7 cellular contexts compared by ENCODE assay signal in genomic region chr19:1884291-1884718, GRCh38. TPM values are rescaled to one million over a fixed set of nuclear protein-coding genes. Genes with fewer than 3 reads are reported as not detected.
DNase-seq lines count a peak whose midpoint lies in the region; ATAC-seq and TF ChIP-seq lines count a peak whose summit lies in the region.

No MANE protein-coding gene starts in this region.

- H4K20me1 ChIP-seq in IMR-90 (ENCODE audit: insufficient read depth, low read length): peaks cover 46% of the 10 kb centered on the region

- H3K4me1 Mint-ChIP-seq in stimulated activated naive CD8-positive, alpha-beta T cell treated with anti-CD3 and anti-CD28 coated beads, Interleukin-15, amount 100 ng/mL, for 72 hours: peaks cover 55% of the 10 kb centered on the region

- 15% methylated on average over 4 of the region's 11 CpGs; no CpG with 5 or more reads in 1 of the 2 experiments for WGBS in IMR-90 (ENCODE audit: extremely low coverage in 2 of 2, insufficient read length in 1 of 2), 2 experiments

- H3K27ac ChIP-seq in IMR-90 (ENCODE audit: insufficient read depth, low read length): peak overlapping the region; percentile 89
- no peak overlapping the region for H3K27ac ChIP-seq in iPS-20b (ENCODE audit: low read length)

- H3K36me3 ChIP-seq in IMR-90 (ENCODE audit: control insufficient read depth, insufficient read depth, low read length) (peaks cover 12% of the 10 kb centered on the region; the same call in 1 of the 2 replicates), iPS-20b (ENCODE audit: insufficient read depth, low read depth, low read length) (no peaks in the 10 kb centered on the region)

- peak overlapping the region; percentile 99 for H2AK9ac ChIP-seq in IMR-90 (replicated peaks; ENCODE audit: low read depth, low read length, poor library complexity)

- H3K9ac ChIP-seq in IMR-90 (ENCODE audit: low read depth, low read length): peak overlapping the region; percentile 97
- peak overlapping the region; percentile 72 for H3K9ac ChIP-seq in iPS-20b (ENCODE audit: low read depth, low read length)

- H3K9me3 Mint-ChIP-seq in stimulated activated naive CD8-positive, alpha-beta T cell treated with anti-CD3 and anti-CD28 coated beads, Interleukin-15, amount 100 ng/mL, for 72 hours: no peaks in the 10 kb centered on the region

- peak overlapping the region; percentile 63 for H3K14ac ChIP-seq in IMR-90 (replicated peaks; ENCODE audit: low read depth, low read length)

- intact Hi-C loops in IMR-90 (cut with micrococcal nuclease): no loop called here

- TF ChIP-seq CTCF in IMR-90 (conservative IDR thresholded peaks at IDR 0.05; ENCODE audit: low read depth, low read length): no peak

- no peak overlapping the region for H4K91ac ChIP-seq in IMR-90 (ENCODE audit: insufficient read depth, low read depth, low read length)

- peak overlapping the region; percentile 96 to 97 for H3K4me3 Mint-ChIP-seq in stimulated activated naive CD8-positive, alpha-beta T cell treated with anti-CD3 and anti-CD28 coated beads, Interleukin-15, amount 100 ng/mL, for 72 hours

- no peak overlapping the region for H4K5ac ChIP-seq in IMR-90 (ENCODE audit: low read depth, low read length)

- peak overlapping the region; percentile 69 for H2AFZ ChIP-seq in IMR-90 (replicated peaks; ENCODE audit: low read length, poor library complexity)

- POLR2A ChIA-PET in IMR-90 (lab: Charles Lee; ENCODE audit: unreplicated experiment): no interaction called here

- H3K4me2 ChIP-seq in IMR-90 (ENCODE audit: low read depth, low read length): peak overlapping the region; percentile 99

- no peak overlapping the region; a peak in 1 of 4 replicates for H4K8ac ChIP-seq in IMR-90 (ENCODE audit: low read depth in 2 of 2, low read length in 2 of 2)

- in situ Hi-C loops in IMR-90 (cut with MboI; ENCODE audit: low sequenced_read_pairs): no loop called here

- no peak overlapping the region for H2BK15ac ChIP-seq in IMR-90 (ENCODE audit: low read depth, low read length)

- no peak for DNase-seq in IMR-90
- DNase-seq in activated gamma-delta T cell treated with anti-CD3 and anti-CD28 coated beads, Interleukin-2, amount 50 U/mL, for 16 hours (ENCODE audit: low read depth): peak; percentile 65
- peak in 1 of 2 donors; percentile 41 for DNase-seq in stimulated activated naive CD8-positive, alpha-beta T cell treated with anti-CD3 and anti-CD28 coated beads, Interleukin-15, amount 100 ng/mL, for 72 hours
- DNase-seq in NCI-H2227 (lab: John Stamatoyannopoulos, UW; ENCODE audit: unreplicated experiment): no peak
- no peak for DNase-seq in HCEC 1CT

- H3K27ac Mint-ChIP-seq in stimulated activated naive CD8-positive, alpha-beta T cell treated with anti-CD3 and anti-CD28 coated beads, Interleukin-15, amount 100 ng/mL, for 72 hours: peak overlapping the region; percentile 96 to 97

- H3K4me3 ChIP-seq in IMR-90 (ENCODE audit: insufficient read depth, low read depth, low read length) (peak overlapping the region; percentile 99), iPS-20b (ENCODE audit: low read length) (peak overlapping the region; percentile 82)

- H2BK20ac ChIP-seq in IMR-90 (ENCODE audit: low read depth, low read length): no peak overlapping the region

- no peak for TF ChIP-seq POLR2A in IMR-90 (IDR thresholded peaks at IDR 0.05; ENCODE audit: low read depth, low read length)

- dilution Hi-C loops in IMR-90 (cut with HindIII; ENCODE audit: low sequenced_read_pairs, unreplicated experiment): no loop called here

- CTCF ChIA-PET in IMR-90 (lab: Yijun Ruan, JAX): no interaction called here

- H3K27me3 ChIP-seq in IMR-90 (ENCODE audit: control insufficient read depth, insufficient read depth, low read length): no peaks in the 10 kb centered on the region
- no peaks in the 10 kb centered on the region for H3K27me3 ChIP-seq in iPS-20b (ENCODE audit: insufficient read depth, low read length)

- H3K4ac ChIP-seq in IMR-90 (ENCODE audit: low read depth, low read length): peak overlapping the region; percentile 66

- no peak for TF ChIP-seq RAD21 in IMR-90 (IDR thresholded peaks at IDR 0.05; ENCODE audit: low read length)

- H3K56ac ChIP-seq in IMR-90 (ENCODE audit: extremely low read depth, insufficient read depth, low read length): no peak overlapping the region

- no peak; the same call in 1 of the 2 replicates for ATAC-seq in IMR-90 (ENCODE audit: low read depth)
- ATAC-seq in stimulated activated naive CD8-positive, alpha-beta T cell treated with anti-CD3 and anti-CD28 coated beads, Interleukin-15, amount 100 ng/mL, for 72 hours: peak; percentile 8
- no peak for ATAC-seq in GM19452 (IDR thresholded peaks at IDR 0.05; ENCODE audit: unreplicated experiment)

- H3K27me3 Mint-ChIP-seq in stimulated activated naive CD8-positive, alpha-beta T cell treated with anti-CD3 and anti-CD28 coated beads, Interleukin-15, amount 100 ng/mL, for 72 hours: no peaks in the 10 kb centered on the region

- peaks cover 24% of the 10 kb centered on the region for H3K4me1 ChIP-seq in IMR-90 (ENCODE audit: control insufficient read depth, insufficient read depth, low read length)
- H3K4me1 ChIP-seq in iPS-20b (ENCODE audit: insufficient read depth, low read length): peaks cover 6% of the 10 kb centered on the region; the same call in 1 of the 2 replicates

- peaks cover 18% of the 10 kb centered on the region for H3K9me1 ChIP-seq in IMR-90 (ENCODE audit: insufficient read depth, low read length)

- H3K18ac ChIP-seq in IMR-90 (ENCODE audit: low read depth, low read length): no peak overlapping the region

- H2BK5ac ChIP-seq in IMR-90 (ENCODE audit: low read depth, low read length, poor library complexity, severe bottlenecking): no peak overlapping the region

- H3K23ac ChIP-seq in IMR-90 (ENCODE audit: low read depth, low read length): peak overlapping the region; percentile 92

- H2AK5ac ChIP-seq in IMR-90 (ENCODE audit: low read depth, low read length): peak overlapping the region; percentile 85; the same call in 1 of the 2 replicates

- no peaks in the 10 kb centered on the region for H3K9me3 ChIP-seq in IMR-90 (ENCODE audit: control insufficient read depth, insufficient read depth, low read length)
- no peaks in the 10 kb centered on the region for H3K9me3 ChIP-seq in iPS-20b (ENCODE audit: insufficient read depth, low read depth, low read length)

- H2BK120ac ChIP-seq in IMR-90 (ENCODE audit: low read depth, low read length): no peak overlapping the region

- no TSS peak for BruUV-seq in IMR-90 (replicated peaks; lab: Mats Ljungman, UMichigan)

- H3K79me1 ChIP-seq in IMR-90 (ENCODE audit: low read depth in 1 of 2, low read length in 2 of 2): peaks cover 4 to 44% of the 10 kb centered on the region in 2 experiments

TF ChIP-seq in IMR-90, 13 proteins besides CTCF, POLR2A, EP300 and RAD21 (continues in another document):
- no peak for TF ChIP-seq RCOR1 (IDR thresholded peaks at IDR 0.05; ENCODE audit: insufficient replicate concordance, low read length)
- TF ChIP-seq BHLHE40 (IDR thresholded peaks at IDR 0.05; ENCODE audit: low read depth, low read length): no peak
- no peak for TF ChIP-seq MXI1 (IDR thresholded peaks at IDR 0.05; ENCODE audit: borderline replicate concordance, low read depth, low read length)
- TF ChIP-seq CEBPB (IDR thresholded peaks at IDR 0.05; ENCODE audit: low read depth, low read length): no peak
- TF ChIP-seq RFX5 (IDR thresholded peaks at IDR 0.05; ENCODE audit: low read depth, low read length): no peak
- TF ChIP-seq MAZ (IDR thresholded peaks at IDR 0.05; ENCODE audit: borderline replicate concordance, low read depth, low read length): no peak
- TF ChIP-seq, protein P1, sequence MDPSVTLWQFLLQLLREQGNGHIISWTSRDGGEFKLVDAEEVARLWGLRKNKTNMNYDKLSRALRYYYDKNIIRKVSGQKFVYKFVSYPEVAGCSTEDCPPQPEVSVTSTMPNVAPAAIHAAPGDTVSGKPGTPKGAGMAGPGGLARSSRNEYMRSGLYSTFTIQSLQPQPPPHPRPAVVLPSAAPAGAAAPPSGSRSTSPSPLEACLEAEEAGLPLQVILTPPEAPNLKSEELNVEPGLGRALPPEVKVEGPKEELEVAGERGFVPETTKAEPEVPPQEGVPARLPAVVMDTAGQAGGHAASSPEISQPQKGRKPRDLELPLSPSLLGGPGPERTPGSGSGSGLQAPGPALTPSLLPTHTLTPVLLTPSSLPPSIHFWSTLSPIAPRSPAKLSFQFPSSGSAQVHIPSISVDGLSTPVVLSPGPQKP (IDR thresholded peaks at IDR 0.05; ENCODE audit: borderline replicate concordance, low read depth, low read length): no peak
- TF ChIP-seq FOS (IDR thresholded peaks at IDR 0.05; ENCODE audit: low read depth, low read length): no peak
- TF ChIP-seq MAFK (IDR thresholded peaks at IDR 0.05; ENCODE audit: low read depth, low read length): no peak
- no peak for TF ChIP-seq CHD1 (IDR thresholded peaks at IDR 0.05; ENCODE audit: low read depth, low read length)
- TF ChIP-seq SMC3 (IDR thresholded peaks at IDR 0.05; ENCODE audit: low read depth, low read length): no peak

RNA-seq across cellular contexts. Expression of gene ABHD17A, which starts 1.0 kb away (rescaled TPM):
- total RNA-seq in IMR-90 (2012; rRNA removed): 31.9 and 37.8 TPM in 2 replicates
- 76.2 and 111 TPM in 2 replicates for polyA plus RNA-seq in IMR-90 (2012; rRNA removed)
- 52.5 and 129 TPM in 2 replicates for polyA plus RNA-seq in IMR-90 (2012; cell fraction: cytosol; rRNA removed)
- polyA plus RNA-seq in IMR-90 (2012; cell fraction: nucleus; rRNA removed; ENCODE audit: low replicate concordance): 86.9 and 244 TPM in 2 replicates

RNA-seq across cellular contexts. Expression of gene ADAT3, which starts 20.9 kb away (rescaled TPM):
- total RNA-seq in IMR-90 (2012; rRNA removed): 0.28 and 0.36 TPM in 2 replicates
- 2.8 and 3.6 TPM in 2 replicates for polyA plus RNA-seq in IMR-90 (2012; rRNA removed)
- polyA plus RNA-seq in IMR-90 (2012; cell fraction: cytosol; rRNA removed): 2.5 and 5.0 TPM in 2 replicates
- 4.0 and 16.1 TPM in 2 replicates for polyA plus RNA-seq in IMR-90 (2012; cell fraction: nucleus; rRNA removed; ENCODE audit: low replicate concordance)

RNA-seq across cellular contexts. Expression of gene SCAMP4, which starts 20.9 kb away (rescaled TPM):
- 10.8 and 16.1 TPM in 2 replicates for total RNA-seq in IMR-90 (2012; rRNA removed)
- polyA plus RNA-seq in IMR-90 (2012; rRNA removed): 24.0 and 28.1 TPM in 2 replicates
- polyA plus RNA-seq in IMR-90 (2012; cell fraction: cytosol; rRNA removed): 24.9 and 55.9 TPM in 2 replicates
- 46.2 and 111 TPM in 2 replicates for polyA plus RNA-seq in IMR-90 (2012; cell fraction: nucleus; rRNA removed; ENCODE audit: low replicate concordance)

RNA-seq across cellular contexts. Expression of gene KLF16, which starts 20.9 kb away (rescaled TPM):
- total RNA-seq in IMR-90 (2012; rRNA removed): 0.90 and 1.7 TPM in 2 replicates
- polyA plus RNA-seq in IMR-90 (2012; rRNA removed): 13.1 and 31.4 TPM in 2 replicates
- polyA plus RNA-seq in IMR-90 (2012; cell fraction: cytosol; rRNA removed): 14.5 and 19.8 TPM in 2 replicates
- 18.0 and 29.0 TPM in 2 replicates for polyA plus RNA-seq in IMR-90 (2012; cell fraction: nucleus; rRNA removed; ENCODE audit: low replicate concordance)

RNA-seq across cellular contexts. Expression of gene REXO1, which starts 36.0 kb away (rescaled TPM):
- 1.4 and 2.5 TPM in 2 replicates for total RNA-seq in IMR-90 (2012; rRNA removed)
- 39.2 and 63.7 TPM in 2 replicates for polyA plus RNA-seq in IMR-90 (2012; rRNA removed)
- 13.1 and 26.8 TPM in 2 replicates for polyA plus RNA-seq in IMR-90 (2012; cell fraction: cytosol; rRNA removed)
- polyA plus RNA-seq in IMR-90 (2012; cell fraction: nucleus; rRNA removed; ENCODE audit: low replicate concordance): 185 and 1,091 TPM in 2 replicates
